In the genomic region with DNA sequence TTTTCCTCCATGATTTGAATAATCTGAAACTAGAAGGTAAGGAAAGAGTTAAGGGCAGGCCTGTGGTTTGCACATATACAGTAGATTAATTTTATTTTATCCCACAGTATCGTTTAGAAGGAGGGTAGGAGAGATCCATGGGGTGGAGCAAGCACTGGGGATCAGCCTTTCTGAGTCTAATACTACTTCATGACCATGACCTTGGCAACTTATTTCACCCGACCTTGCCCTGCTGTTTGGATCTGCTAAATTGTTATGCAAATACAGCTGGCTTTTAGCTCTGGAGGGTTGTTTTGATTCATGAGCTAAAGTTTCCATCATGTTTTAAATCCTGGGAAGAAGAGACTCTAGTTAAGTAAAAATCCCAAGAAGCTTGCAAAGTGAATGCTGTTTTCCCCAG, we compare ENCODE assay signal across 18 cellular contexts. TPM values are rescaled to one million over a fixed set of nuclear protein-coding genes. Genes with fewer than 3 reads are reported as not detected.
"Had no signal": no experiment of that assay in that cellular context is flagged by ENCODE, and none has a peak within 500 bp of the region (broad histone marks: within the 10 kb centered on the region; RNA-seq: fewer than 3 reads in every experiment).

No MANE protein-coding gene starts in this region.

- H3K9me3 ChIP-seq: esophagus squamous epithelium, gastrocnemius medialis, pancreas, right lobe of liver, tibial artery had no signal

- H3K4me1 Mint-ChIP-seq: stimulated activated effector memory CD8-positive, alpha-beta T cell treated with anti-CD3 and anti-CD28 coated beads, Interleukin-12 subunit alpha, Interleukin-12 subunit beta, amount 100 ng/mL, for 72 hours; T-helper 17 cell had no signal

- H3K36me3 Mint-ChIP-seq: activated naive CD4-positive, alpha-beta T cell treated with anti-CD3 and anti-CD28 coated beads, Interleukin-2, amount 10 ng/mL, durations not matched to agents 7 days and 5 days; stimulated activated effector memory CD8-positive, alpha-beta T cell treated with anti-CD3 and anti-CD28 coated beads, Interleukin-12 subunit alpha, Interleukin-12 subunit beta, amount 100 ng/mL, for 72 hours had no signal

- H3K4me3 Mint-ChIP-seq: activated CD4-positive, alpha-beta memory T cell treated with anti-CD3 and anti-CD28 coated beads, Interleukin-2, amount 10 ng/mL, durations not matched to agents 7 days and 5 days; activated naive CD4-positive, alpha-beta T cell treated with anti-CD3 and anti-CD28 coated beads, Interleukin-2, amount 10 ng/mL, durations not matched to agents 7 days and 5 days; stimulated activated effector memory CD8-positive, alpha-beta T cell treated with anti-CD3 and anti-CD28 coated beads, Interleukin-12 subunit alpha, Interleukin-12 subunit beta, amount 100 ng/mL, for 72 hours; T-helper 17 cell had no signal

- H3K27ac ChIP-seq: esophagus squamous epithelium, gastrocnemius medialis, pancreas, right lobe of liver, skin epidermis, tibial artery had no signal

- H3K9me3 Mint-ChIP-seq: activated CD4-positive, alpha-beta memory T cell treated with anti-CD3 and anti-CD28 coated beads, Interleukin-2, amount 10 ng/mL, durations not matched to agents 7 days and 5 days; activated CD4-positive, alpha-beta T cell treated with anti-CD3 and anti-CD28 coated beads, Interleukin-2, amount 10 ng/mL, durations not matched to agents 24 days and 14 days; activated naive CD4-positive, alpha-beta T cell treated with anti-CD3 and anti-CD28 coated beads, Interleukin-2, amount 10 ng/mL, durations not matched to agents 7 days and 5 days; endodermal cell had no signal

- ATAC-seq: gastrocnemius medialis; naive thymus-derived CD8-positive, alpha-beta T cell; stimulated activated effector memory CD8-positive, alpha-beta T cell treated with anti-CD3 and anti-CD28 coated beads, Interleukin-12 subunit alpha, Interleukin-12 subunit beta, amount 100 ng/mL, for 72 hours; stimulated activated naive CD8-positive, alpha-beta T cell treated with anti-CD3 and anti-CD28 coated beads, Interleukin-15, amount 100 ng/mL, for 72 hours; T-helper 17 cell had no signal

- H3K4me1 ChIP-seq: gastrocnemius medialis had no signal

- H3K4me3 ChIP-seq: lung had no signal

- H3K36me3 ChIP-seq: esophagus squamous epithelium, gastrocnemius medialis, pancreas, right lobe of liver, tibial artery had no signal

- H3K27ac Mint-ChIP-seq: activated CD4-positive, alpha-beta memory T cell treated with anti-CD3 and anti-CD28 coated beads, Interleukin-2, amount 10 ng/mL, durations not matched to agents 7 days and 5 days; activated CD4-positive, alpha-beta T cell treated with anti-CD3 and anti-CD28 coated beads, Interleukin-2, amount 10 ng/mL, durations not matched to agents 24 days and 14 days; activated naive CD4-positive, alpha-beta T cell treated with anti-CD3 and anti-CD28 coated beads, Interleukin-2, amount 10 ng/mL, durations not matched to agents 7 days and 5 days; endodermal cell; naive thymus-derived CD8-positive, alpha-beta T cell; stimulated activated effector memory CD8-positive, alpha-beta T cell treated with anti-CD3 and anti-CD28 coated beads, Interleukin-12 subunit alpha, Interleukin-12 subunit beta, amount 100 ng/mL, for 72 hours; stimulated activated naive CD8-positive, alpha-beta T cell treated with anti-CD3 and anti-CD28 coated beads, Interleukin-15, amount 100 ng/mL, for 72 hours; T-helper 17 cell had no signal

- H3K27me3 ChIP-seq: right lobe of liver had no signal

- DNase-seq: activated CD4-positive, alpha-beta memory T cell treated with anti-CD3 and anti-CD28 coated beads, Interleukin-2, amount 10 ng/mL, durations not matched to agents 7 days and 5 days; activated CD4-positive, alpha-beta T cell treated with anti-CD3 and anti-CD28 coated beads, Interleukin-2, amount 10 ng/mL, durations not matched to agents 24 days and 14 days; activated effector memory CD4-positive, alpha-beta T cell treated with anti-CD3 and anti-CD28 coated beads, Interleukin-2, amount 50 U/mL, for 16 hours; activated naive CD4-positive, alpha-beta T cell treated with anti-CD3 and anti-CD28 coated beads, Interleukin-2, amount 10 ng/mL, durations not matched to agents 7 days and 5 days; cortex of kidney; esophagus squamous epithelium; gastrocnemius medialis; naive thymus-derived CD8-positive, alpha-beta T cell; pancreas; right lobe of liver; stimulated activated CD4-positive, alpha-beta T cell treated with anti-CD3 and anti-CD28 coated beads, Interleukin-1b, Interleukin-23, amount 100 ng/mL, for 48 hours; stimulated activated naive CD8-positive, alpha-beta T cell treated with anti-CD3 and anti-CD28 coated beads, Interleukin-15, amount 100 ng/mL, for 72 hours; T-helper 17 cell; tibial artery had no signal

RNA-seq across cellular contexts. Expression of gene GRIN3A, which starts 0.9 kb away (rescaled TPM):
- total RNA-seq: activated CD4-positive, alpha-beta memory T cell treated with anti-CD3 and anti-CD28 coated beads, Interleukin-2, amount 10 ng/mL, durations not matched to agents 7 days and 5 days; activated CD4-positive, alpha-beta T cell treated with anti-CD3 and anti-CD28 coated beads, Interleukin-2, amount 10 ng/mL, durations not matched to agents 24 days and 14 days; endodermal cell; gastrocnemius medialis; naive thymus-derived CD8-positive, alpha-beta T cell; T-helper 17 cell had no signal
